25 cellular contexts compared by ENCODE assay signal in genomic region chr20:39072132-39072531, GRCh38.
"Had no signal": no experiment of that assay in that cellular context is flagged by ENCODE, and none has a peak within 500 bp of the region (broad histone marks: within the 10 kb centered on the region; RNA-seq: fewer than 3 reads in every experiment).

No MANE protein-coding gene starts in this region.

- H3K9me3 ChIP-seq: gastrocnemius medialis, mucosa of descending colon had no signal

- DNase-seq: effector CD8-positive, alpha-beta T cell; effector memory CD8-positive, alpha-beta T cell; endodermal cell; erythroblast; esophagus squamous epithelium; foreskin fibroblast; foreskin melanocyte; gastrocnemius medialis; glutamatergic neuron; head of caudate nucleus; heart right ventricle; hippocampal formation; left cardiac atrium; left lung; left ventricle myocardium superior; lower lobe of right lung; mesenchymal stem cell; mucosa of descending colon had no signal

- H3K27me3 ChIP-seq: gastrocnemius medialis had no signal

- H3K36me3 Mint-ChIP-seq: mesothelial cell of epicardium had no signal

- H3K4me1 Mint-ChIP-seq: endodermal cell had no signal

- H3K4me3 Mint-ChIP-seq: effector memory CD8-positive, alpha-beta T cell; endodermal cell; mesothelial cell of epicardium had no signal

- H3K27ac Mint-ChIP-seq: effector memory CD8-positive, alpha-beta T cell; endodermal cell; mesothelial cell of epicardium had no signal

- FAIRE-seq: colon, endometrium, islet of Langerhans, keratinocyte had no signal

- H3K9me3 Mint-ChIP-seq: endodermal cell had no signal

- H3K27ac ChIP-seq: coronary artery, epithelial cell of prostate, esophagus squamous epithelium, gastrocnemius medialis, heart right ventricle, left lung, lower lobe of right lung had no signal

- H3K36me3 ChIP-seq: esophagus squamous epithelium, gastrocnemius medialis, heart right ventricle, left lung, lower lobe of right lung had no signal

- H3K4me3 ChIP-seq: coronary artery, esophagus squamous epithelium, gastrocnemius medialis, heart right ventricle, left lung, lower lobe of right lung, mucosa of descending colon had no signal

- H3K4me1 ChIP-seq: esophagus squamous epithelium, gastrocnemius medialis, heart right ventricle, left lung, lower lobe of right lung had no signal
